8 cellular contexts compared by ENCODE assay signal in genomic region chr10:22253578-22253882, GRCh38. TPM values are rescaled to one million over a fixed set of nuclear protein-coding genes. Genes with fewer than 3 reads are reported as not detected.
DNase-seq lines count a peak whose midpoint lies in the region; ATAC-seq and TF ChIP-seq lines count a peak whose summit lies in the region.

No MANE protein-coding gene starts in this region.

- H3K36me3 Mint-ChIP-seq in activated B cell treated with CpG ODN at 0.5 μM for 24 hours (ENCODE audit: low read depth) = peaks cover 12% of the 10 kb centered on the region

- peak; percentile 14 for ATAC-seq in activated B cell treated with CpG ODN at 0.5 μM for 24 hours (ENCODE audit: low read depth)
- peak; percentile 23 for ATAC-seq in lung (ENCODE audit: insufficient read depth, low FRiP score)
- no peak for ATAC-seq in stimulated activated naive CD8-positive, alpha-beta T cell treated with anti-CD3 and anti-CD28 coated beads, Interleukin-15, amount 100 ng/mL, for 72 hours
- no peak for ATAC-seq in HG03439 (IDR thresholded peaks at IDR 0.05; ENCODE audit: unreplicated experiment)

- TF ChIP-seq CTCF in activated B cell treated with CpG ODN at 0.5 μM for 24 hours (IDR thresholded peaks at IDR 0.05) (no peak), colonic mucosa (IDR thresholded peaks at IDR 0.05) (no peak), lung (IDR thresholded peaks at IDR 0.05; ENCODE audit: control extremely low read depth, extremely low read depth) (no peak), RWPE1 (conservative IDR thresholded peaks at IDR 0.05; ENCODE audit: low read depth) (no peak)

- DNase-seq in activated B cell treated with CpG ODN at 0.5 μM for 24 hours = no peak
- DNase-seq in colonic mucosa = peak; percentile 35
- DNase-seq in lung (ENCODE audit: low spot score) = peak; percentile 41
- DNase-seq in stimulated activated naive CD8-positive, alpha-beta T cell treated with anti-CD3 and anti-CD28 coated beads, Interleukin-15, amount 100 ng/mL, for 72 hours = no peak
- DNase-seq in effector CD8-positive, alpha-beta T cell (lab: John Stamatoyannopoulos, UW) = no peak
- DNase-seq in GOT3 (lab: John Stamatoyannopoulos, UW) = no peak
- DNase-seq in RWPE1 (ENCODE audit: low spot score) = no peak

- H3K27ac Mint-ChIP-seq in activated B cell treated with CpG ODN at 0.5 μM for 24 hours = peak overlapping the region; percentile 99
- peak overlapping the region; percentile 95 for H3K27ac Mint-ChIP-seq in stimulated activated naive CD8-positive, alpha-beta T cell treated with anti-CD3 and anti-CD28 coated beads, Interleukin-15, amount 100 ng/mL, for 72 hours

- POLR2A ChIA-PET in activated B cell treated with CpG ODN at 0.5 μM for 24 hours (lab: Charles Lee) (interaction anchor here (0.6 to 5.6 kb wide), 17 partner anchors 16 to 735 kb away, joined by 3 to 83 read pairs (median 5); partner anchors contain the start of genes BMI1, COMMD3, DNAJC1 and PIP4K2A), RWPE1 (lab: Yijun Ruan, JAX; ENCODE audit: low non-redundant PET) (no interaction called here)

- 17 to 28% methylated on average over 24 of the region's 24 CpGs for WGBS in lung, 2 donors

- H3K27ac ChIP-seq in colonic mucosa (peak overlapping the region; percentile 91), lung (ENCODE audit: low read depth in 1 of 2, low read length in 1 of 2) (peak overlapping the region; percentile 85 to 92), RWPE1 (no peak overlapping the region)

- no peaks in the 10 kb centered on the region for H3K4me1 ChIP-seq in colonic mucosa
- H3K4me1 ChIP-seq in lung (ENCODE audit: control insufficient read depth in 2 of 2, insufficient read depth in 2 of 2, low read length in 2 of 2) = peaks cover 0 to 1% of the 10 kb centered on the region in 2 donors

- CTCF ChIA-PET in activated B cell treated with CpG ODN at 0.5 μM for 24 hours (lab: Charles Lee) = interaction anchor here (0.7 to 2.5 kb wide), 5 partner anchors 24 to 758 kb away, joined by 3 to 9 read pairs (median 6); partner anchors contain the start of gene COMMD3
- CTCF ChIA-PET in RWPE1 (lab: Yijun Ruan, JAX) = interaction anchor here (0.7 kb wide), 1 partner anchor 21 kb away, joined by 3 read pairs; no protein-coding TSS in a partner anchor

- H3K4me3 ChIP-seq in colonic mucosa (peak overlapping the region; percentile 75), lung (peak overlapping the region; percentile 69)

- peaks cover 2% of the 10 kb centered on the region for H3K27me3 Mint-ChIP-seq in activated B cell treated with CpG ODN at 0.5 μM for 24 hours
- peaks cover 42% of the 10 kb centered on the region for H3K27me3 Mint-ChIP-seq in stimulated activated naive CD8-positive, alpha-beta T cell treated with anti-CD3 and anti-CD28 coated beads, Interleukin-15, amount 100 ng/mL, for 72 hours

- peaks cover 22% of the 10 kb centered on the region for H3K4me1 Mint-ChIP-seq in activated B cell treated with CpG ODN at 0.5 μM for 24 hours
- peaks cover 17% of the 10 kb centered on the region for H3K4me1 Mint-ChIP-seq in stimulated activated naive CD8-positive, alpha-beta T cell treated with anti-CD3 and anti-CD28 coated beads, Interleukin-15, amount 100 ng/mL, for 72 hours

- H3K27me3 ChIP-seq in colonic mucosa (peaks cover 7% of the 10 kb centered on the region), lung (ENCODE audit: control insufficient read depth, insufficient read depth) (no peaks in the 10 kb centered on the region)

- H3K4me3 Mint-ChIP-seq in activated B cell treated with CpG ODN at 0.5 μM for 24 hours = peak overlapping the region; percentile 97
- H3K4me3 Mint-ChIP-seq in stimulated activated naive CD8-positive, alpha-beta T cell treated with anti-CD3 and anti-CD28 coated beads, Interleukin-15, amount 100 ng/mL, for 72 hours = peak overlapping the region; percentile 83 to 90

- H3K9ac ChIP-seq in colonic mucosa (ENCODE audit: low read depth in 2 of 2, low read length in 2 of 2) = no peak overlapping the region

- no peaks in the 10 kb centered on the region for H3K36me3 ChIP-seq in colonic mucosa
- no peaks in the 10 kb centered on the region for H3K36me3 ChIP-seq in lung (ENCODE audit: control insufficient read depth in 2 of 2, insufficient read depth in 2 of 2, low read length in 2 of 2)

- H3K9me3 ChIP-seq in colonic mucosa = no peaks in the 10 kb centered on the region
- H3K9me3 ChIP-seq in lung (ENCODE audit: control insufficient read depth in 2 of 2, insufficient read depth in 1 of 2, low read length in 1 of 2) = no peaks in the 10 kb centered on the region

- no peaks in the 10 kb centered on the region for H3K9me3 Mint-ChIP-seq in activated B cell treated with CpG ODN at 0.5 μM for 24 hours
- no peaks in the 10 kb centered on the region for H3K9me3 Mint-ChIP-seq in stimulated activated naive CD8-positive, alpha-beta T cell treated with anti-CD3 and anti-CD28 coated beads, Interleukin-15, amount 100 ng/mL, for 72 hours

- intact Hi-C loops in activated B cell treated with CpG ODN at 0.5 μM for 24 hours (cut with micrococcal nuclease) = loop anchor here (2.0 to 10.0 kb wide), 9 partner anchors 224 to 1185 kb away; partner anchors contain the start of genes MSRB2, OTUD1, PIP4K2A and SKIDA1
- intact Hi-C loops in colonic mucosa (cut with DNase I) = loop anchor here (10.0 kb wide), 1 partner anchor 91 kb away; the partner anchor contains the start of gene SPAG6

RNA-seq across cellular contexts. Expression of gene EBLN1, which starts 35.7 kb away (rescaled TPM):
- not detected in 2 replicates for total RNA-seq in activated B cell treated with CpG ODN at 0.5 μM for 24 hours
- total RNA-seq in colonic mucosa = not detected
- not detected for total RNA-seq in lung
- polyA plus RNA-seq in lung = not detected

Comparison
In these comparisons a context has a peak if more than half of its experiments do, and no peak if none do; other contexts are left out.
1. ATAC-seq: peak in activated B cell treated with CpG ODN at 0.5 μM for 24 hours (single experiment) and lung (single experiment); none in stimulated activated naive CD8-positive, alpha-beta T cell treated with anti-CD3 and anti-CD28 coated beads, Interleukin-15, amount 100 ng/mL, for 72 hours (single experiment) and HG03439 (single experiment).
2. DNase-seq: peak in colonic mucosa (single experiment) and lung (single experiment); none in activated B cell treated with CpG ODN at 0.5 μM for 24 hours (single experiment), stimulated activated naive CD8-positive, alpha-beta T cell treated with anti-CD3 and anti-CD28 coated beads, Interleukin-15, amount 100 ng/mL, for 72 hours (0 of 2), effector CD8-positive, alpha-beta T cell (single experiment), GOT3 (single experiment) and RWPE1 (single experiment).